ENCODE assay signal across 25 cellular contexts in genomic region chr3:13223574-13224237, GRCh38.
DNase-seq lines count a peak whose midpoint lies in the region; ATAC-seq and TF ChIP-seq lines count a peak whose summit lies in the region.
"Had no signal": no experiment of that assay in that cellular context is flagged by ENCODE, and none has a peak within 500 bp of the region (broad histone marks: within the 10 kb centered on the region; RNA-seq: fewer than 3 reads in every experiment).

No MANE protein-coding gene starts in this region.

- no peaks in the 10 kb centered on the region for H3K79me2 ChIP-seq in trophoblast cell (ENCODE audit: control insufficient read depth, insufficient read depth, low read length, poor library complexity)

- no peak overlapping the region for H3K27ac Mint-ChIP-seq in activated naive CD8-positive, alpha-beta T cell treated with anti-CD3 and anti-CD28 coated beads, Interleukin-2, amount 10 ng/mL, durations not matched to agents 7 days and 5 days
- no peak overlapping the region for H3K27ac Mint-ChIP-seq in activated naive CD8-positive, alpha-beta T cell treated with anti-CD3 and anti-CD28 coated beads for 36 hours
- peak overlapping the region; percentile 87 for H3K27ac Mint-ChIP-seq in WTC11
- H3K27ac Mint-ChIP-seq: activated B cell treated with CpG ODN at 0.5 μM for 24 hours; activated naive CD8-positive, alpha-beta T cell; dendritic cell treated with granulocyte-macrophage colony-stimulating factor and Interleukin-4, amounts not matched to agents 40 ng/mL and 50 ng/mL, for 4 days; T-helper 1 cell treated with Interleukin-12 subunit alpha and Interleukin-12 subunit beta and Interleukin-4 antibody, amounts not matched to agents 30 μg/mL and 1 μg/mL, for 36 hours had no signal

- H3K9me3 Mint-ChIP-seq in activated naive CD8-positive, alpha-beta T cell treated with anti-CD3 and anti-CD28 coated beads, Interleukin-2, amount 10 ng/mL, durations not matched to agents 7 days and 5 days, result no peaks in the 10 kb centered on the region
- H3K9me3 Mint-ChIP-seq in activated naive CD8-positive, alpha-beta T cell treated with anti-CD3 and anti-CD28 coated beads for 36 hours, result no peaks in the 10 kb centered on the region
- H3K9me3 Mint-ChIP-seq in WTC11, result no peaks in the 10 kb centered on the region
- H3K9me3 Mint-ChIP-seq: activated B cell treated with CpG ODN at 0.5 μM for 24 hours; dendritic cell treated with granulocyte-macrophage colony-stimulating factor and Interleukin-4, amounts not matched to agents 40 ng/mL and 50 ng/mL, for 4 days; T-helper 1 cell treated with Interleukin-12 subunit alpha and Interleukin-12 subunit beta and Interleukin-4 antibody, amounts not matched to agents 30 μg/mL and 1 μg/mL, for 36 hours had no signal

- peaks cover 5% of the 10 kb centered on the region for H3K4me1 Mint-ChIP-seq in activated naive CD8-positive, alpha-beta T cell treated with anti-CD3 and anti-CD28 coated beads, Interleukin-2, amount 10 ng/mL, durations not matched to agents 7 days and 5 days
- H3K4me1 Mint-ChIP-seq in activated naive CD8-positive, alpha-beta T cell treated with anti-CD3 and anti-CD28 coated beads for 36 hours, result peaks cover 3% of the 10 kb centered on the region
- H3K4me1 Mint-ChIP-seq in WTC11, result peaks cover 9% of the 10 kb centered on the region; the same call in 1 of the 2 replicates
- H3K4me1 Mint-ChIP-seq: activated B cell treated with CpG ODN at 0.5 μM for 24 hours had no signal

- H3K27me3 ChIP-seq in right atrium auricular region, result no peaks in the 10 kb centered on the region
- no peaks in the 10 kb centered on the region for H3K27me3 ChIP-seq in trophoblast cell (ENCODE audit: insufficient read depth, low read length)
- no peaks in the 10 kb centered on the region for H3K27me3 ChIP-seq in HAP-1 (ENCODE audit: low read depth)
- H3K27me3 ChIP-seq: brain microvascular endothelial cell had no signal

- H3K36me3 ChIP-seq in right atrium auricular region, result no peaks in the 10 kb centered on the region
- H3K36me3 ChIP-seq in trophoblast cell (ENCODE audit: control insufficient read depth in 1 of 2, insufficient read depth in 2 of 2, low read length in 2 of 2), result no peaks in the 10 kb centered on the region
- no peaks in the 10 kb centered on the region for H3K36me3 ChIP-seq in HAP-1 (replicated peaks)
- H3K36me3 ChIP-seq: brain microvascular endothelial cell had no signal

- no peak overlapping the region for H3K4me3 Mint-ChIP-seq in activated naive CD8-positive, alpha-beta T cell treated with anti-CD3 and anti-CD28 coated beads, Interleukin-2, amount 10 ng/mL, durations not matched to agents 7 days and 5 days
- no peak overlapping the region for H3K4me3 Mint-ChIP-seq in activated naive CD8-positive, alpha-beta T cell treated with anti-CD3 and anti-CD28 coated beads for 36 hours
- H3K4me3 Mint-ChIP-seq in WTC11, result no peak overlapping the region
- H3K4me3 Mint-ChIP-seq: activated B cell treated with CpG ODN at 0.5 μM for 24 hours; activated naive CD8-positive, alpha-beta T cell; dendritic cell treated with granulocyte-macrophage colony-stimulating factor and Interleukin-4, amounts not matched to agents 40 ng/mL and 50 ng/mL, for 4 days; T-helper 1 cell treated with Interleukin-12 subunit alpha and Interleukin-12 subunit beta and Interleukin-4 antibody, amounts not matched to agents 30 μg/mL and 1 μg/mL, for 36 hours had no signal

- H3K4ac ChIP-seq in trophoblast cell (ENCODE audit: low read depth, low read length), result no peak overlapping the region

- H3K23ac ChIP-seq in trophoblast cell (ENCODE audit: low read length), result no peak overlapping the region

- POLR2A ChIA-PET in activated naive CD8-positive, alpha-beta T cell treated with anti-CD3 and anti-CD28 coated beads, Interleukin-2, amount 10 ng/mL, durations not matched to agents 7 days and 5 days (lab: Charles Lee), result no interaction called here
- POLR2A ChIA-PET in WTC11 (lab: Charles Lee), result no interaction called here

- H3K9me3 ChIP-seq in right atrium auricular region, result no peaks in the 10 kb centered on the region
- peaks cover 3% of the 10 kb centered on the region for H3K9me3 ChIP-seq in trophoblast cell (ENCODE audit: insufficient read depth, low read depth, low read length)
- H3K9me3 ChIP-seq in HAP-1, result no peaks in the 10 kb centered on the region
- H3K9me3 ChIP-seq: A549 had no signal

- H3K18ac ChIP-seq in trophoblast cell (ENCODE audit: low read length), result no peak overlapping the region

- H3K4me2 ChIP-seq in trophoblast cell (ENCODE audit: low read length), result no peak overlapping the region
- H3K4me2 ChIP-seq: A549, KMS-11 had no signal

- no peak overlapping the region for H3K9ac ChIP-seq in trophoblast cell (ENCODE audit: low read length)
- H3K9ac ChIP-seq: KMS-11 had no signal

- no peaks in the 10 kb centered on the region for H3K27me3 Mint-ChIP-seq in activated naive CD8-positive, alpha-beta T cell treated with anti-CD3 and anti-CD28 coated beads, Interleukin-2, amount 10 ng/mL, durations not matched to agents 7 days and 5 days
- H3K27me3 Mint-ChIP-seq in activated naive CD8-positive, alpha-beta T cell treated with anti-CD3 and anti-CD28 coated beads for 36 hours, result no peaks in the 10 kb centered on the region
- H3K27me3 Mint-ChIP-seq in WTC11 (ENCODE audit: low read depth), result no peaks in the 10 kb centered on the region
- H3K27me3 Mint-ChIP-seq: activated naive CD8-positive, alpha-beta T cell had no signal

- CTCF ChIA-PET in WTC11 (lab: Charles Lee), result interaction anchor here (1.2 to 1.7 kb wide), 2 partner anchors 23 to 132 kb away, joined by 5 to 6 read pairs; no protein-coding TSS in a partner anchor

- no peak overlapping the region for H2BK12ac ChIP-seq in trophoblast cell (ENCODE audit: low read length)

- no peak overlapping the region for H2BK5ac ChIP-seq in trophoblast cell (ENCODE audit: low read depth, low read length, poor library complexity)

- no peak for TF ChIP-seq CTCF in WTC11 (IDR thresholded peaks at IDR 0.05)
- no peak for TF ChIP-seq CTCF in right atrium auricular region (IDR thresholded peaks at IDR 0.05)

- DNase-seq in activated naive CD8-positive, alpha-beta T cell treated with anti-CD3 and anti-CD28 coated beads, Interleukin-2, amount 10 ng/mL, durations not matched to agents 7 days and 5 days, result no peak
- no peak for DNase-seq in activated naive CD8-positive, alpha-beta T cell treated with anti-CD3 and anti-CD28 coated beads for 36 hours
- DNase-seq in WTC11 (ENCODE audit: low spot score) (no peak), right atrium auricular region (ENCODE audit: low spot score) (peak; percentile 72), trophoblast cell (peak; percentile 38 to 70), HAP-1 (ENCODE audit: low spot score in 2 of 2) (no peak), LoVo (ENCODE audit: low spot score) (no peak)
- DNase-seq: activated B cell treated with CpG ODN at 0.5 μM for 24 hours; activated T-cell treated with anti-CD3 and anti-CD28 coated beads, Interleukin-2, amount 50 U/mL, for 48 hours; brain microvascular endothelial cell; foreskin melanocyte; GDM1; kidney glomerular epithelial cell; NCI-H1105 treated with DMSO at 0.1 percent for 48 hours; NCI-H2107; NCI-H526; SHP77 had no signal

- H2AK5ac ChIP-seq in trophoblast cell (ENCODE audit: low read length), result no peak overlapping the region

- no peak overlapping the region for H3K4me3 ChIP-seq in right atrium auricular region
- no peak overlapping the region for H3K4me3 ChIP-seq in trophoblast cell (ENCODE audit: low read depth, low read length)
- no peak overlapping the region for H3K4me3 ChIP-seq in HAP-1
- H3K4me3 ChIP-seq: A549, GM12878 had no signal

- H4K12ac ChIP-seq in trophoblast cell (ENCODE audit: low read depth, low read length), result no peak overlapping the region

- no peak overlapping the region for H2BK120ac ChIP-seq in trophoblast cell (ENCODE audit: insufficient read depth, low read length, poor library complexity)

- H4K8ac ChIP-seq in trophoblast cell (ENCODE audit: low read depth, low read length), result no peak overlapping the region

- WGBS in trophoblast cell (ENCODE audit: extremely low coverage, insufficient coverage, insufficient read length), result no CpG with 5 or more reads among the region's 17 CpGs

- in situ Hi-C loops in HAP-1 (cut with MboI; ENCODE audit: low sequenced_read_pairs), result no loop called here

- H3K36me3 Mint-ChIP-seq in activated naive CD8-positive, alpha-beta T cell treated with anti-CD3 and anti-CD28 coated beads, Interleukin-2, amount 10 ng/mL, durations not matched to agents 7 days and 5 days, result no peaks in the 10 kb centered on the region
- no peaks in the 10 kb centered on the region for H3K36me3 Mint-ChIP-seq in activated naive CD8-positive, alpha-beta T cell treated with anti-CD3 and anti-CD28 coated beads for 36 hours
- no peaks in the 10 kb centered on the region for H3K36me3 Mint-ChIP-seq in WTC11
- H3K36me3 Mint-ChIP-seq: activated naive CD8-positive, alpha-beta T cell had no signal

- H2AFZ ChIP-seq in trophoblast cell (ENCODE audit: insufficient read depth, low read length, poor library complexity), result no peak overlapping the region

- no peak overlapping the region for H4K91ac ChIP-seq in trophoblast cell (ENCODE audit: low read depth, low read length)

- peak overlapping the region in 1 of 2 donors; percentile 6 for H3K27ac ChIP-seq in right atrium auricular region
- no peak overlapping the region for H3K27ac ChIP-seq in trophoblast cell (ENCODE audit: low read depth, low read length)
- H3K27ac ChIP-seq: A549, brain microvascular endothelial cell, C4-2B, KMS-11 had no signal

- no peaks in the 10 kb centered on the region for H3K79me1 ChIP-seq in trophoblast cell (ENCODE audit: low read length)

- ATAC-seq in activated naive CD8-positive, alpha-beta T cell treated with anti-CD3 and anti-CD28 coated beads, Interleukin-2, amount 10 ng/mL, durations not matched to agents 7 days and 5 days (ENCODE audit: low read depth), result peak; percentile 54
- no peak for ATAC-seq in WTC11
- no peak for ATAC-seq in GM18511 (IDR thresholded peaks at IDR 0.05; ENCODE audit: unreplicated experiment)
- ATAC-seq: A549, GM12878 had no signal

- H3K4me1 ChIP-seq in right atrium auricular region (peaks cover 0 to 9% of the 10 kb centered on the region in 2 donors), trophoblast cell (ENCODE audit: control insufficient read depth in 1 of 2, insufficient read depth in 2 of 2, low read length in 2 of 2) (peaks cover 3 to 4% of the 10 kb centered on the region in 2 experiments), HAP-1 (no peaks in the 10 kb centered on the region)

- no peak overlapping the region for H3K14ac ChIP-seq in trophoblast cell (ENCODE audit: low read length)

TF ChIP-seq in WTC11, 78 proteins besides CTCF, POLR2A, EP300 and RAD21 (continues in another document):
- TF ChIP-seq MYBL2 (CRISPR knock-in tag; IDR thresholded peaks at IDR 0.05) (no peak), NFYB (CRISPR knock-in tag; conservative IDR thresholded peaks at IDR 0.05; ENCODE audit: low read depth) (no peak), ATF1 (CRISPR knock-in tag; IDR thresholded peaks at IDR 0.05) (no peak), ATF3 (CRISPR knock-in tag; conservative IDR thresholded peaks at IDR 0.05) (no peak)

Comparison
In these comparisons a context has a peak if more than half of its experiments do, and no peak if none do; other contexts are left out.
1. DNase-seq: peak in right atrium auricular region (single experiment) and trophoblast cell (2 of 2); none in activated naive CD8-positive, alpha-beta T cell treated with anti-CD3 and anti-CD28 coated beads, Interleukin-2, amount 10 ng/mL, durations not matched to agents 7 days and 5 days (single experiment), activated naive CD8-positive, alpha-beta T cell treated with anti-CD3 and anti-CD28 coated beads for 36 hours (single experiment), WTC11 (single experiment), HAP-1 (0 of 2) and LoVo (single experiment).